Comparison of ENCODE assay signal across 19 cellular contexts in genomic region chr10:100567249-100567648, GRCh38. TPM values are rescaled to one million over a fixed set of nuclear protein-coding genes. Genes with fewer than 3 reads are reported as not detected.
DNase-seq lines count a peak whose midpoint lies in the region; ATAC-seq and TF ChIP-seq lines count a peak whose summit lies in the region.
"Had no signal": no experiment of that assay in that cellular context is flagged by ENCODE, and none has a peak within 500 bp of the region (broad histone marks: within the 10 kb centered on the region; RNA-seq: fewer than 3 reads in every experiment).

No MANE protein-coding gene starts in this region.

- TF ChIP-seq CTCF in endodermal cell (conservative IDR thresholded peaks at IDR 0.05): no peak
- TF ChIP-seq CTCF in nephron progenitor cell (IDR thresholded peaks at IDR 0.05): no peak
- no peak for TF ChIP-seq CTCF in spleen (IDR thresholded peaks at IDR 0.05 in 8 of 11, conservative IDR thresholded peaks at IDR 0.05 in 3 of 11)

- H3K9me3 ChIP-seq in endodermal cell (ENCODE audit: control insufficient read depth, low read length): no peaks in the 10 kb centered on the region
- H3K9me3 ChIP-seq in spleen: no peaks in the 10 kb centered on the region
- H3K9me3 ChIP-seq: BE2C, Peyer's patch, SJCRH30 had no signal

- H3K4me1 Mint-ChIP-seq in endodermal cell (peaks cover 14% of the 10 kb centered on the region), nephron progenitor cell (no peaks in the 10 kb centered on the region)

- H3K4me3 ChIP-seq in H7 (ENCODE audit: insufficient read depth, low read depth, low read length) (no peak overlapping the region), endodermal cell (ENCODE audit: low read length) (no peak overlapping the region), spleen (no peak overlapping the region)
- H3K4me3 ChIP-seq: Peyer's patch, SJCRH30 had no signal

- peaks cover 28% of the 10 kb centered on the region for H3K27me3 ChIP-seq in H7 (ENCODE audit: control insufficient read depth, insufficient read depth, low read length)
- peaks cover 50% of the 10 kb centered on the region for H3K27me3 ChIP-seq in endodermal cell (ENCODE audit: control insufficient read depth, insufficient read depth, low read length, poor library complexity, severe bottlenecking)
- H3K27me3 ChIP-seq in spleen (replicated peaks in 1 of 7): peaks cover 0 to 100% (median 26%) of the 10 kb centered on the region in 7 donors

- intact Hi-C loops in spleen (cut with DNase I; ENCODE audit: low total_unique reads): loop anchor here (10.0 kb wide), 1 partner anchor 308 kb away; no protein-coding TSS in a partner anchor

- DNase-seq in AG08395 (ENCODE audit: low spot score): peak; percentile 24
- peak; percentile 30 for DNase-seq in H7
- peak; percentile 41 for DNase-seq in endodermal cell
- DNase-seq in nephron progenitor cell: no peak
- no peak for DNase-seq in NCI-H1105 treated with DMSO at 0.1 percent for 48 hours (lab: John Stamatoyannopoulos, UW)
- no peak for DNase-seq in spleen
- DNase-seq in NOMO-1 treated with DMSO at 0.1 percent for 48 hours (lab: John Stamatoyannopoulos, UW; ENCODE audit: unreplicated experiment): no peak
- DNase-seq: BE2C, DMS53, KBM-7, NCI-H1092, NCI-H1436 treated with DMSO at 0.1 percent for 48 hours, NCI-H1930, NCI-H226, NCI-H510A treated with DMSO at 0.1 percent for 48 hours, NCI-H748 treated with DMSO at 0.1 percent for 48 hours, SJCRH30 had no signal

- H3K27ac ChIP-seq in endodermal cell (ENCODE audit: low read depth, low read length) (no peak overlapping the region), spleen (no peak overlapping the region)
- H3K27ac ChIP-seq: Peyer's patch, SJCRH30 had no signal

- no peaks in the 10 kb centered on the region for H3K9me3 Mint-ChIP-seq in endodermal cell
- H3K9me3 Mint-ChIP-seq in nephron progenitor cell: no peaks in the 10 kb centered on the region

- H3K36me3 Mint-ChIP-seq in endodermal cell (ENCODE audit: low read depth): no peaks in the 10 kb centered on the region
- no peaks in the 10 kb centered on the region for H3K36me3 Mint-ChIP-seq in nephron progenitor cell (ENCODE audit: low read depth)

- TF ChIP-seq POLR2A in spleen (IDR thresholded peaks at IDR 0.05): no peak

- no peak overlapping the region for H3K27ac Mint-ChIP-seq in endodermal cell
- H3K27ac Mint-ChIP-seq in nephron progenitor cell: peak overlapping the region; percentile 43

- no peak overlapping the region for H3K4me3 Mint-ChIP-seq in endodermal cell
- no peak overlapping the region for H3K4me3 Mint-ChIP-seq in nephron progenitor cell

- ATAC-seq in GM18520 (IDR thresholded peaks at IDR 0.05; ENCODE audit: unreplicated experiment): no peak

- H3K9ac ChIP-seq in endodermal cell (ENCODE audit: extremely low read depth, low read length, poor library complexity, severe bottlenecking): no peak overlapping the region

- H3K36me3 ChIP-seq in H7 (replicated peaks; ENCODE audit: control insufficient read depth, insufficient read depth, low read length) (no peaks in the 10 kb centered on the region), endodermal cell (ENCODE audit: control insufficient read depth, insufficient read depth, low read length) (no peaks in the 10 kb centered on the region), spleen (no peaks in the 10 kb centered on the region)
- H3K36me3 ChIP-seq: BE2C, Peyer's patch, SJCRH30 had no signal

- H3K4me1 ChIP-seq in endodermal cell (ENCODE audit: control insufficient read depth, insufficient read depth, low read length) (no peaks in the 10 kb centered on the region), spleen (peaks cover 0 to 8% (median 6%) of the 10 kb centered on the region in 6 donors)
- H3K4me1 ChIP-seq: BE2C, SJCRH30 had no signal

- H3K27me3 Mint-ChIP-seq in endodermal cell (ENCODE audit: insufficient read depth): no peaks in the 10 kb centered on the region
- peaks cover 20% of the 10 kb centered on the region for H3K27me3 Mint-ChIP-seq in nephron progenitor cell (ENCODE audit: low read depth, poor library complexity)

- 70 to 90% methylated on average over 3 to 7 of the region's 11 CpGs for whole genome bisulfite sequencing in endodermal cell (ENCODE audit: insufficient coverage in 1 of 2, insufficient read length in 1 of 2), 2 experiments
- 43 to 52% (median 48%) methylated on average over 11 of the region's 11 CpGs for WGBS in spleen, 5 donors

RNA-seq across cellular contexts. Expression of gene HIF1AN, which starts 31.5 kb away (rescaled TPM):
- 8.1 and 10.0 TPM in 2 replicates for total RNA-seq in H7 (2014; rRNA removed; shearing (Covaris generic))
- total RNA-seq in endodermal cell: 10 to 100 TPM; 51.8 to 58.8 TPM
- polyA plus RNA-seq in endodermal cell (2013, experiment 1 of 2): 28.9 TPM
- polyA plus RNA-seq in endodermal cell (2013, experiment 2 of 2): 22.4 TPM
- 10 to 100 TPM; 18.2 to 48.2 (median 37.7) TPM for total RNA-seq in spleen
- polyA plus RNA-seq in spleen: 1 to 10 TPM; 3.0 to 6.4 (median 3.6) TPM

RNA-seq across cellular contexts. Expression of gene NDUFB8, which starts 37.6 kb away (rescaled TPM):
- 206 and 222 TPM in 2 replicates for total RNA-seq in H7 (2014; rRNA removed; shearing (Covaris generic))
- total RNA-seq in endodermal cell (100 to 1,000 TPM; 162 to 192 TPM), spleen (100 to 1,000 TPM in 6 of 7 donors, 10 to 100 TPM in 1; 96.2 to 142 (median 128) TPM)
- 196 TPM for polyA plus RNA-seq in endodermal cell (2013, experiment 1 of 2)
- 185 TPM for polyA plus RNA-seq in endodermal cell (2013, experiment 2 of 2)
- 100 to 1,000 TPM; 196 to 261 (median 256) TPM for polyA plus RNA-seq in spleen

RNA-seq across cellular contexts. Expression of gene SEC31B, which starts 47.6 kb away (rescaled TPM):
- 1.3 and 3.2 TPM in 2 replicates for total RNA-seq in H7 (2014; rRNA removed; shearing (Covaris generic))
- total RNA-seq in endodermal cell (10 to 100 TPM in 1 of 2 donors, 1 to 10 TPM in 1; 9.0 to 13.6 TPM), spleen (10 to 100 TPM; 16.0 to 30.7 (median 21.6) TPM)
- polyA plus RNA-seq in endodermal cell (2013, experiment 1 of 2): 14.0 TPM
- 13.4 TPM for polyA plus RNA-seq in endodermal cell (2013, experiment 2 of 2)
- polyA plus RNA-seq in spleen: 10 to 100 TPM; 12.0 to 20.8 (median 19.1) TPM

Comparison
In these comparisons a context has a peak if more than half of its experiments do, and no peak if none do; other contexts are left out.
1. DNase-seq: peak in AG08395 (single experiment), H7 (single experiment) and endodermal cell (single experiment); none in nephron progenitor cell (single experiment), NCI-H1105 treated with DMSO at 0.1 percent for 48 hours (single experiment), spleen (single experiment) and NOMO-1 treated with DMSO at 0.1 percent for 48 hours (single experiment).